In genomic region chr19:6963937-6964336, GRCh38 we compare ENCODE assay signal across 10 cellular contexts. TPM values are rescaled to one million over a fixed set of nuclear protein-coding genes. Genes with fewer than 3 reads are reported as not detected.
DNase-seq lines count a peak whose midpoint lies in the region; ATAC-seq, FAIRE-seq and TF ChIP-seq lines count a peak whose summit lies in the region.
"Had no signal": no experiment of that assay in that cellular context is flagged by ENCODE, and none has a peak within 500 bp of the region (broad histone marks: within the 10 kb centered on the region; RNA-seq: fewer than 3 reads in every experiment).

No MANE protein-coding gene starts in this region.

- no peak for DNase-seq in RWPE2 (ENCODE audit: low spot score)
- DNase-seq in GM12878 (ENCODE audit: low read depth, low spot score), result no peak
- peak; percentile 22 to 44 for DNase-seq in stimulated activated CD4-positive, alpha-beta T cell treated with anti-CD3 and anti-CD28 coated beads, Interleukin-1b, Interleukin-23, amount 100 ng/mL, for 4 hours (ENCODE audit: low read depth in 2 of 2)
- no peak for DNase-seq in NCI-H1048 (lab: John Stamatoyannopoulos, UW)
- no peak for DNase-seq in NCI-H2227 (lab: John Stamatoyannopoulos, UW; ENCODE audit: unreplicated experiment)
- no peak for DNase-seq in NOMO-1 treated with DMSO at 0.1 percent for 48 hours (lab: John Stamatoyannopoulos, UW; ENCODE audit: unreplicated experiment)
- DNase-seq in C1 segment of cervical spinal cord (lab: John Stamatoyannopoulos, UW), result no peak
- DNase-seq: nephron progenitor cell had no signal

- no peak for TF ChIP-seq POLR2A in GM12878 (IDR thresholded peaks at IDR 0.05; ENCODE audit: low read depth, low read length)

- no peaks in the 10 kb centered on the region for H4K20me1 ChIP-seq in GM12878 (ENCODE audit: control insufficient read depth, insufficient read depth)

- ATAC-seq in RWPE2 (ENCODE audit: low read depth) (no peak), GM12878 (no peak)

- H3K79me2 ChIP-seq in GM12878 (ENCODE audit: control insufficient read depth, insufficient read depth, low read length), result no peaks in the 10 kb centered on the region

- RAD21 ChIA-PET in GM12878 (lab: Charles Lee; ENCODE audit: unreplicated experiment), result no interaction called here

- H3K9me3 ChIP-seq in RWPE2 (ENCODE audit: severe bottlenecking) (no peaks in the 10 kb centered on the region), GM12878 (replicated peaks; ENCODE audit: control insufficient read depth, insufficient read depth, low read length) (no peaks in the 10 kb centered on the region; the same call in 1 of the 3 replicates)

- H3K9ac ChIP-seq in GM12878 (ENCODE audit: control insufficient read depth, insufficient read depth, low read length), result no peak overlapping the region

- in situ Hi-C loops in GM12878 (cut with MboI), result no loop called here

- H3K4me3 ChIP-seq in RWPE2 (ENCODE audit: severe bottlenecking) (no peak overlapping the region), GM12878 (no peak overlapping the region)

- CTCF ChIA-PET in GM12878 (lab: Yijun Ruan, JAX), result interaction anchor here (0.5 to 2.3 kb wide), 12 partner anchors 9 to 669 kb away, joined by 3 to 9 read pairs (median 3); no protein-coding TSS in a partner anchor

- H3K4me1 ChIP-seq in RWPE2 (ENCODE audit: insufficient read depth, poor library complexity, severe bottlenecking), result no peaks in the 10 kb centered on the region
- no peaks in the 10 kb centered on the region for H3K4me1 ChIP-seq in GM12878 (ENCODE audit: control insufficient read depth, insufficient read depth, low read length)

- no peak for FAIRE-seq in GM12878 (lab: Jason Lieb, UNC)

- H2AFZ ChIP-seq in GM12878 (ENCODE audit: control insufficient read depth, low read depth, low read length), result no peak overlapping the region

- H3K36me3 ChIP-seq in RWPE2 (ENCODE audit: low read depth) (no peaks in the 10 kb centered on the region), GM12878 (ENCODE audit: control insufficient read depth in 2 of 2, insufficient read depth in 2 of 2, low read length in 1 of 2) (peaks cover 0 to 1% of the 10 kb centered on the region in 2 experiments; a peak in 1 of 4 replicates)

- SMC1A ChIA-PET in GM12878 (lab: Charles Lee; ENCODE audit: uncharacterized antibody, unreplicated experiment), result interaction anchor here (1.0 to 2.1 kb wide), 3 partner anchors 11 to 135 kb away, joined by 3 to 6 read pairs (median 3); no protein-coding TSS in a partner anchor

- no TSS peak for BruUV-seq in GM12878 (replicated peaks; lab: Mats Ljungman, UMichigan)

- H3K27ac ChIP-seq in RWPE2 (ENCODE audit: poor library complexity, severe bottlenecking), result no peak overlapping the region
- H3K27ac ChIP-seq in GM12878 (ENCODE audit: control insufficient read depth, insufficient read depth), result no peak overlapping the region

- H3K27me3 ChIP-seq in RWPE2 (ENCODE audit: insufficient read depth, poor library complexity, severe bottlenecking) (no peaks in the 10 kb centered on the region), GM12878 (replicated peaks in 1 of 2; ENCODE audit: control insufficient read depth in 2 of 2, insufficient read depth in 2 of 2, low read length in 1 of 2) (no peaks in the 10 kb centered on the region)

- TF ChIP-seq EP300 in GM12878 (IDR thresholded peaks at IDR 0.05; ENCODE audit: borderline replicate concordance in 1 of 2, control insufficient read depth in 1 of 2, low read depth in 2 of 2, low read length in 2 of 2), result no peak

- H3K4me2 ChIP-seq in GM12878 (ENCODE audit: control insufficient read depth, insufficient read depth), result no peak overlapping the region

- intact Hi-C loops in GM12878 (cut with micrococcal nuclease; ENCODE audit: unreplicated experiment), result no loop called here

- POLR2A ChIA-PET in GM12878 (lab: Charles Lee), result interaction anchor here (0.6 to 0.9 kb wide), 2 partner anchors 105 to 926 kb away, joined by 3 read pairs; no protein-coding TSS in a partner anchor

- WGBS in GM12878 (ENCODE audit: insufficient coverage, insufficient replicate concordance, low lambda C conversion rate, missing lambda C conversion rate), result 12% methylated on average over 4 of the region's 4 CpGs

- peak; percentile 64 for TF ChIP-seq CTCF in GM12873 (IDR thresholded peaks at IDR 0.05; ENCODE audit: insufficient read depth, low read depth, low read length, missing control alignments)
- peak; percentile 20 for TF ChIP-seq CTCF in RWPE2 (IDR thresholded peaks at IDR 0.05; ENCODE audit: poor library complexity, severe bottlenecking)
- TF ChIP-seq CTCF in GM12878 (IDR thresholded peaks at IDR 0.05 in 2 of 3, conservative IDR thresholded peaks at IDR 0.05 in 1 of 3; ENCODE audit: control insufficient read depth in 2 of 3, extremely low read depth in 1 of 3, insufficient read depth in 1 of 3, low read depth in 3 of 3, low read length in 3 of 3), result peak; percentile 14 to 47 (median 42); a peak in 5 of 6 replicates

- TF ChIP-seq RAD21 in GM12878 (IDR thresholded peaks at IDR 0.05; ENCODE audit: insufficient read depth, low read depth, low read length), result 0 out of 2 replicates have a peak, but pooled peaks have one; percentile 15

TF ChIP-seq in GM12878, 131 proteins besides CTCF, POLR2A, EP300 and RAD21:
- TF ChIP-seq SRF (IDR thresholded peaks at IDR 0.05; ENCODE audit: low read depth in 2 of 2, low read length in 2 of 2), result no peak
- 0 out of 2 replicates have a peak, but pooled peaks have one; percentile 2 for TF ChIP-seq SMC3 (IDR thresholded peaks at IDR 0.05; ENCODE audit: borderline replicate concordance, low read length)
TF ChIP-seq in GM12878: peak in this region for 1.

RNA-seq across cellular contexts. Expression of gene MBD3L2B, which starts 57.3 kb away (rescaled TPM):
- not detected in 2 replicates for total RNA-seq in GM12878 (2013; cell fraction: nucleolus; rRNA removed)
- total RNA-seq in GM12878 (2014; rRNA removed) (not detected in 2 replicates), GM12878 (2014; rRNA removed; fragmentation: Illumina TruSeq; extraction: Trizol) (not detected in 2 replicates), GM12878 (2021) (not detected in 2 replicates)
- not detected for polyA plus RNA-seq in GM12878 (2011; ENCODE audit: low read depth)
- polyA plus RNA-seq in GM12878 (2011; rRNA removed) (0.10 TPM in 1 of 2 replicates, not detected in the other), GM12878 (2014; fragmentation: Illumina TruSeq; extraction: Trizol) (not detected in 2 replicates), GM12878 (2014; fragmentation: Nextera tagmentation; extraction: Ambion mirVana) (not detected), GM12878 (2014; rRNA removed) (not detected in 2 replicates), GM12878 (2016; fragmentation: Nextera tagmentation; extraction: Ambion mirVana) (not detected)
- polyA plus RNA-seq in GM12878 (2011; cell fraction: cytosol; rRNA removed), result not detected in 2 replicates
- 0.16 TPM in 1 of 2 replicates, not detected in the other for polyA plus RNA-seq in GM12878 (2011; cell fraction: nucleus; rRNA removed)
- polyA plus RNA-seq in GM12878 (2012), result not detected in 2 replicates
- not detected in 2 replicates for polyA minus RNA-seq in GM12878 (2011; rRNA and poly(A)+ RNA removed)
- polyA minus RNA-seq in GM12878 (2011; cell fraction: cytosol; rRNA and poly(A)+ RNA removed), result not detected in 2 replicates
- not detected in 2 replicates for polyA minus RNA-seq in GM12878 (2011; cell fraction: nucleus; rRNA and poly(A)+ RNA removed)
- total RNA-seq: NCI-H460 had no signal

Comparison
In these comparisons a context has a peak if more than half of its experiments do, and no peak if none do; other contexts are left out.
1. DNase-seq: peak in stimulated activated CD4-positive, alpha-beta T cell treated with anti-CD3 and anti-CD28 coated beads, Interleukin-1b, Interleukin-23, amount 100 ng/mL, for 4 hours (2 of 2); none in RWPE2 (single experiment), GM12878 (single experiment), NCI-H1048 (single experiment), NCI-H2227 (single experiment), NOMO-1 treated with DMSO at 0.1 percent for 48 hours (single experiment) and C1 segment of cervical spinal cord (0 of 14).
2. Peak in every context shown above with its lines, with median percentiles within 50 percentile points of each other: CTCF ChIP-seq.